ENCODE assay signal across 8 cellular contexts in the genomic region with DNA sequence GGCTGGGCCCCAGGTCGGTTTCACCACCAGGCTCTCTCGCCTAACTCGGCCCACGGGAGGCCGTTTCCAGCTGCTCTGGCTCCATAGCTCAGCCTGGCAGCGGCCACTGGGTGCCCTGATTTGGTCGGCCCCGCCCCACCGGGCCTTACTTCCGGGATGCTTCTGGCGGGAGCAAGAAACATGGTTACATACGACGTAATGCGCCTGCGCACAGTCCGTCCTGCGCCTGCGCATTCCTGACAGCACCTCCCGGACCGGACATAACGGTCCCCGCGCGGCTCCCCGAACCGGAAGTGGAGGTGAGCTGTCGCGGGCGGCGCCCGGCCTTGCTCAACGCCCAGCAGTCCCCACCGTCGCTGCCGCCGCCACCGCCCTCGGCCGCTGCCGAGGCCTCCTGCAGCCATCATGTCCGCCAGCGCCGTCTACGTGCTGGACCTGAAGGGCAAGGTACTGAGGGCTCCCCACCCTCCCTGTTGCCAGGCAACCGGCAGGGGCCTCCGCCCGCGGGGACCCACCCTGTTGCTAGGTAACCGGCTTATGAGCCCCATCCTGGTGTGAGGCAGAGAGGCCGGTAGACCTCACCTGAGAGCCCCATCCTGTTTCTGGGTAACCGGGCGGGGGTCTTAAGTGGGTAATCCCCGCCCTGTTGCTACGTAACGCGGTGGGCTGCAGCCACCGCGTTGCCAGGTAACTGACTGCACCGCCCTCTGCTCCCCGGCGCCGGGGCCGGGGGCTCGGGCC. TPM values are rescaled to one million over a fixed set of nuclear protein-coding genes. Genes with fewer than 3 reads are reported as not detected.
DNase-seq lines count a peak whose midpoint lies in the region; ATAC-seq and TF ChIP-seq lines count a peak whose summit lies in the region.

A gene (plus strand): TSS at position 290 of the 741 bp plus-strand sequence. CDS start 116 bp downstream, at position 406.

- H3K4me3 ChIP-seq in Jurkat, Clone E6-1 (ENCODE audit: low read length) = peak within 1 kb of the TSS; percentile 91
- H3K4me3 ChIP-seq in PC-9 = peak within 1 kb of the TSS; percentile 77
- peak within 1 kb of the TSS; percentile 82 to 92 for H3K4me3 ChIP-seq in esophagus (ENCODE audit: low read depth in 1 of 2, low read length in 2 of 2)
- H3K4me3 ChIP-seq in muscle layer of colon (ENCODE audit: low read depth in 1 of 2, low read length in 2 of 2) = peak within 1 kb of the TSS; percentile 75 to 96

- peak within 1 kb of the TSS; percentile 52 for H3K27ac ChIP-seq in PC-9
- peak within 1 kb of the TSS; percentile 69 to 82 for H3K27ac ChIP-seq in esophagus (ENCODE audit: low read depth in 2 of 2, low read length in 1 of 2)
- H3K27ac ChIP-seq in muscle layer of colon (ENCODE audit: low read depth, low read length) = peak within 1 kb of the TSS; percentile 80

- no peaks in the 10 kb centered on the region for H3K27me3 ChIP-seq in PC-9 (ENCODE audit: insufficient read depth, low read depth)
- H3K27me3 ChIP-seq in esophagus (ENCODE audit: control insufficient read depth in 1 of 2, insufficient read depth in 2 of 2, low read length in 2 of 2) = no peaks in the 10 kb centered on the region
- no peaks in the 10 kb centered on the region for H3K27me3 ChIP-seq in muscle layer of colon (ENCODE audit: control insufficient read depth in 1 of 2, insufficient read depth in 2 of 2, low read length in 2 of 2)

- H3K4me2 ChIP-seq in PC-9 = peak within 1 kb of the TSS; percentile 89

- peaks cover 22% of the 10 kb centered on the region for H3K79me2 ChIP-seq in PC-9 (ENCODE audit: low read depth)

- H3K9ac ChIP-seq in muscle layer of colon (ENCODE audit: low read length) = peak within 1 kb of the TSS; percentile 65

- H3K9me3 Mint-ChIP-seq in activated T-cell treated with anti-CD3 and anti-CD28 coated beads, Interleukin-2, amount 50 U/mL, for 24 hours = no peaks in the 10 kb centered on the region

- intact Hi-C loops in PC-9 (cut with micrococcal nuclease; ENCODE audit: unreplicated experiment) = no loop called here

- H4K20me1 ChIP-seq in PC-9 (ENCODE audit: insufficient read depth) = 0 out of 2 replicates have a peak, but pooled peaks cover 7% of the 10 kb centered on the region

- no TSS peak for BruUV-seq in PC-9 (replicated peaks; lab: Mats Ljungman, UMichigan)

- CTCF ChIA-PET in PC-9 (lab: Charles Lee) = interaction anchor here (0.5 to 1.4 kb wide), 2 partner anchors 13 to 16 kb away, joined by 3 to 8 read pairs; a partner anchor contains a TSS

- WGBS in esophagus, 2 donors = 0 to 1% methylated on average over 63 to 64 of the region's 64 CpGs

- POLR2A ChIA-PET in PC-9 (lab: Charles Lee; ENCODE audit: unreplicated experiment) = interaction anchor here (0.5 to 1.2 kb wide), 6 partner anchors 12 to 1111 kb away, joined by 3 to 20 read pairs (median 4); a partner anchor contains a TSS

- peak within 1 kb of the TSS; percentile 87 for H3K4me3 Mint-ChIP-seq in activated T-cell treated with anti-CD3 and anti-CD28 coated beads, Interleukin-2, amount 50 U/mL, for 24 hours

- H3K36me3 ChIP-seq in PC-9 (ENCODE audit: low read depth) (no peaks in the 10 kb centered on the region; the same call in 1 of the 2 replicates), esophagus (ENCODE audit: control insufficient read depth in 2 of 2, insufficient read depth in 2 of 2, low read length in 1 of 2) (peaks cover 6 to 15% of the 10 kb centered on the region in 2 donors), muscle layer of colon (ENCODE audit: insufficient read depth, low read length) (peaks cover 14% of the 10 kb centered on the region)

- H3K27me3 Mint-ChIP-seq in activated T-cell treated with anti-CD3 and anti-CD28 coated beads, Interleukin-2, amount 50 U/mL, for 24 hours = no peaks in the 10 kb centered on the region

- H3K9me2 ChIP-seq in PC-9 (ENCODE audit: insufficient read depth) = no peaks in the 10 kb centered on the region

- peaks cover 21% of the 10 kb centered on the region; the same call in 1 of the 2 replicates for H3F3A ChIP-seq in PC-9 (ENCODE audit: insufficient read depth, low read depth)

- peak; percentile 96 for DNase-seq in DMS153 (lab: John Stamatoyannopoulos, UW)
- peak; percentile 97 for DNase-seq in Jurkat, Clone E6-1 (ENCODE audit: low read depth, low spot score)
- peak; percentile 95 to 99 for DNase-seq in PC-9
- DNase-seq in activated T-cell treated with anti-CD3 and anti-CD28 coated beads, Interleukin-2, amount 50 U/mL, for 24 hours = peak; percentile 99
- peak; percentile 98 for DNase-seq in stimulated activated CD8-positive, alpha-beta memory T cell treated with anti-CD3 and anti-CD28 coated beads, Interleukin-7, amount 100 ng/mL, for 24 hours (ENCODE audit: low read depth)

- peaks cover 51% of the 10 kb centered on the region for H3K36me3 Mint-ChIP-seq in activated T-cell treated with anti-CD3 and anti-CD28 coated beads, Interleukin-2, amount 50 U/mL, for 24 hours (ENCODE audit: low read depth)

- H3K4me1 Mint-ChIP-seq in activated T-cell treated with anti-CD3 and anti-CD28 coated beads, Interleukin-2, amount 50 U/mL, for 24 hours (ENCODE audit: low read depth) = peaks cover 46% of the 10 kb centered on the region

- peak within 1 kb of the TSS; percentile 89 for H2AFZ ChIP-seq in PC-9

- H3K4me1 ChIP-seq in PC-9 (replicated peaks; ENCODE audit: insufficient read depth) (peaks cover 25% of the 10 kb centered on the region), esophagus (ENCODE audit: control insufficient read depth in 2 of 2, insufficient read depth in 2 of 2, low read length in 1 of 2) (peaks cover 0 to 16% of the 10 kb centered on the region in 2 donors), muscle layer of colon (ENCODE audit: insufficient read depth, low read length) (peaks cover 21% of the 10 kb centered on the region)

- H3K27ac Mint-ChIP-seq in activated T-cell treated with anti-CD3 and anti-CD28 coated beads, Interleukin-2, amount 50 U/mL, for 24 hours = peak within 1 kb of the TSS; percentile 99

- H3K9me3 ChIP-seq in PC-9 (ENCODE audit: insufficient read depth, low read depth) (no peaks in the 10 kb centered on the region), esophagus (ENCODE audit: control insufficient read depth in 2 of 2, insufficient read depth in 1 of 2, low read depth in 1 of 2, low read length in 1 of 2) (no peaks in the 10 kb centered on the region), muscle layer of colon (ENCODE audit: low read length) (no peaks in the 10 kb centered on the region)

- TF ChIP-seq CTCF in PC-9 (conservative IDR thresholded peaks at IDR 0.05) = no peak

- ATAC-seq in GM21619 (IDR thresholded peaks at IDR 0.05; ENCODE audit: unreplicated experiment) = peak; percentile 87

RNA-seq across cellular contexts. Expression of the gene that starts here (rescaled TPM):
- polyA plus RNA-seq in Jurkat, Clone E6-1 (2012; ENCODE audit: insufficient read depth, insufficient read length) = 117 TPM
- total RNA-seq in PC-9 (2021) = 27.5 and 52.8 TPM in 2 replicates
- polyA plus RNA-seq in esophagus = 10 to 100 TPM; 16.7 to 29.9 TPM

Comparison
In these comparisons a context has a peak if more than half of its experiments do, and no peak if none do; other contexts are left out.
1. Peak in every context shown above with its lines: DNase-seq, ATAC-seq, H3K4me3 ChIP-seq and H3K27ac ChIP-seq.